26 cellular contexts compared by ENCODE assay signal in the genomic region with DNA sequence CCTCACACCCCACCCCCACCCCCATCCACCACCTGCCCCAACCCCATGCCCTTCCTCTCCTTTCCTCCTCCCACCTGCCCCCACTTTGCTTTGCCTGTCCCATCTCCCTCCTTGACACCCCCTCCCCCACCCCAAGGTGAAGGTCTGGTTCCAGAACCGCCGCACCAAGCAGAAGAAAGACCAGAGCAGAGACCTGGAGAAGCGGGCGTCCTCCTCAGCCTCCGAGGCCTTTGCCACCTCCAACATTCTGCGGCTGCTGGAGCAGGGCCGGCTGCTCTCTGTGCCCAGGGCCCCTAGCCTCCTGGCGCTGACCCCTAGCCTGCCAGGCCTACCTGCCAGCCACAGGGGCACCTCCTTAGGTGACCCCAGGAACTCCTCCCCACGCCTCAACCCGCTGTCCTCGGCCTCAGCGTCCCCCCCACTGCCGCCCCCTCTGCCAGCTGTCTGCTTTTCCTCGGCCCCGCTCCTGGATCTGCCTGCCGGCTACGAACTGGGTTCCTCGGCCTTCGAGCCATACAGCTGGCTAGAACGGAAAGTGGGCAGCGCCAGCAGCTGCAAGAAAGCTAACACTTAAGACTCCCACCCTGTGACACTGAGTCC. TPM values are rescaled to one million over a fixed set of nuclear protein-coding genes. Genes with fewer than 3 reads are reported as not detected.
DNase-seq lines count a peak whose midpoint lies in the region; ATAC-seq and TF ChIP-seq lines count a peak whose summit lies in the region.
"Had no signal": no experiment of that assay in that cellular context is flagged by ENCODE, and none has a peak within 500 bp of the region (broad histone marks: within the 10 kb centered on the region; RNA-seq: fewer than 3 reads in every experiment).

No MANE protein-coding gene starts in this region.

- no peak overlapping the region for H3K4ac ChIP-seq in neuronal stem cell (ENCODE audit: low read length)

- no CpG with 5 or more reads among the region's 21 CpGs for WGBS in neuronal stem cell (ENCODE audit: extremely low coverage in 2 of 2, insufficient read length in 2 of 2, insufficient replicate concordance in 1 of 2), 2 donors

- H3K9me3 ChIP-seq in neuronal stem cell (replicated peaks in 1 of 2; ENCODE audit: control insufficient read depth in 2 of 2, insufficient read depth in 1 of 2, low read depth in 1 of 2, low read length in 2 of 2), result no peaks in the 10 kb centered on the region
- H3K9me3 ChIP-seq in upper lobe of right lung, result no peaks in the 10 kb centered on the region
- H3K9me3 ChIP-seq: SJSA1 had no signal

- peak overlapping the region; percentile 8 for H2BK12ac ChIP-seq in neuronal stem cell (ENCODE audit: low read length)

- POLR2A ChIA-PET in activated CD8-positive, alpha-beta T cell treated with anti-CD3 and anti-CD28 coated beads, Interleukin-2, amount 10 ng/mL, durations not matched to agents 7 days and 5 days (lab: Charles Lee), result no interaction called here
- POLR2A ChIA-PET in activated CD8-positive, alpha-beta T cell treated with anti-CD3 and anti-CD28 coated beads for 36 hours (lab: Charles Lee), result interaction anchor here (1.2 kb wide), 1 partner anchor 35 kb away, joined by 3 read pairs; no protein-coding TSS in a partner anchor

- no peaks in the 10 kb centered on the region for H3K9me3 Mint-ChIP-seq in activated CD8-positive, alpha-beta T cell treated with anti-CD3 and anti-CD28 coated beads, Interleukin-2, amount 10 ng/mL, durations not matched to agents 7 days and 5 days (ENCODE audit: insufficient read depth)
- H3K9me3 Mint-ChIP-seq in activated CD8-positive, alpha-beta T cell treated with anti-CD3 and anti-CD28 coated beads for 36 hours, result no peaks in the 10 kb centered on the region
- no peaks in the 10 kb centered on the region for H3K9me3 Mint-ChIP-seq in stimulated activated effector memory CD8-positive, alpha-beta T cell treated with anti-CD3 and anti-CD28 coated beads, Interleukin-12 subunit alpha, Interleukin-12 subunit beta, amount 100 ng/mL, for 72 hours
- H3K9me3 Mint-ChIP-seq: CD8-positive, alpha-beta memory T cell; HFFc6 had no signal

- ATAC-seq in activated CD8-positive, alpha-beta T cell treated with anti-CD3 and anti-CD28 coated beads, Interleukin-2, amount 10 ng/mL, durations not matched to agents 7 days and 5 days, result no peak
- no peak for ATAC-seq in activated CD8-positive, alpha-beta T cell treated with anti-CD3 and anti-CD28 coated beads for 36 hours
- no peak for ATAC-seq in GM19023 (IDR thresholded peaks at IDR 0.05; ENCODE audit: unreplicated experiment)
- ATAC-seq in stimulated activated effector memory CD8-positive, alpha-beta T cell treated with anti-CD3 and anti-CD28 coated beads, Interleukin-12 subunit alpha, Interleukin-12 subunit beta, amount 100 ng/mL, for 72 hours, result no peak
- no peak for ATAC-seq in upper lobe of right lung
- ATAC-seq: Right ventricle myocardium inferior had no signal

- no peak overlapping the region for H2AFZ ChIP-seq in neuronal stem cell (ENCODE audit: low read length)

- H4K91ac ChIP-seq in neuronal stem cell (ENCODE audit: low read depth, low read length, poor library complexity), result no peak overlapping the region

- peak overlapping the region; percentile 43 for H2BK15ac ChIP-seq in neuronal stem cell (ENCODE audit: low read length)

- CTCF ChIA-PET in activated CD8-positive, alpha-beta T cell treated with anti-CD3 and anti-CD28 coated beads, Interleukin-2, amount 10 ng/mL, durations not matched to agents 7 days and 5 days (lab: Charles Lee), result interaction anchor here (2.2 kb wide), 1 partner anchor 16 kb away, joined by 11 read pairs; no protein-coding TSS in a partner anchor
- CTCF ChIA-PET in activated CD8-positive, alpha-beta T cell treated with anti-CD3 and anti-CD28 coated beads for 36 hours (lab: Charles Lee), result interaction anchor here (1.1 to 4.9 kb wide), 4 partner anchors 13 to 143 kb away, joined by 3 to 37 read pairs (median 6); partner anchors contain the start of gene FIGLA

- peak overlapping the region; percentile 61 for H3K23ac ChIP-seq in neuronal stem cell (ENCODE audit: low read depth, low read length, poor library complexity)

- H3K4me3 Mint-ChIP-seq in activated CD8-positive, alpha-beta T cell treated with anti-CD3 and anti-CD28 coated beads, Interleukin-2, amount 10 ng/mL, durations not matched to agents 7 days and 5 days, result no peak overlapping the region
- H3K4me3 Mint-ChIP-seq in activated CD8-positive, alpha-beta T cell treated with anti-CD3 and anti-CD28 coated beads for 36 hours, result no peak overlapping the region
- no peak overlapping the region for H3K4me3 Mint-ChIP-seq in stimulated activated effector memory CD8-positive, alpha-beta T cell treated with anti-CD3 and anti-CD28 coated beads, Interleukin-12 subunit alpha, Interleukin-12 subunit beta, amount 100 ng/mL, for 72 hours
- H3K4me3 Mint-ChIP-seq: CD8-positive, alpha-beta memory T cell; HFFc6 had no signal

- H4K8ac ChIP-seq in neuronal stem cell (ENCODE audit: low read depth, low read length), result no peak overlapping the region

- no peak overlapping the region for H2BK120ac ChIP-seq in neuronal stem cell (ENCODE audit: low read depth, low read length)

- H3K36me3 ChIP-seq in neuronal stem cell (replicated peaks in 1 of 2; ENCODE audit: control insufficient read depth in 2 of 2, insufficient read depth in 2 of 2, low read length in 2 of 2) (peaks cover 0 to 17% of the 10 kb centered on the region in 2 donors), upper lobe of right lung (no peaks in the 10 kb centered on the region)
- H3K36me3 ChIP-seq: SJSA1 had no signal

- no peak overlapping the region for H3K27ac Mint-ChIP-seq in activated CD8-positive, alpha-beta T cell treated with anti-CD3 and anti-CD28 coated beads, Interleukin-2, amount 10 ng/mL, durations not matched to agents 7 days and 5 days
- no peak overlapping the region for H3K27ac Mint-ChIP-seq in activated CD8-positive, alpha-beta T cell treated with anti-CD3 and anti-CD28 coated beads for 36 hours
- H3K27ac Mint-ChIP-seq in stimulated activated effector memory CD8-positive, alpha-beta T cell treated with anti-CD3 and anti-CD28 coated beads, Interleukin-12 subunit alpha, Interleukin-12 subunit beta, amount 100 ng/mL, for 72 hours, result no peak overlapping the region
- H3K27ac Mint-ChIP-seq: HFFc6 had no signal

- no peak overlapping the region for H2BK5ac ChIP-seq in neuronal stem cell (ENCODE audit: low read length)

- peak overlapping the region; percentile 20 for H3K18ac ChIP-seq in neuronal stem cell (ENCODE audit: low read length)

- no peak overlapping the region for H3K14ac ChIP-seq in neuronal stem cell (ENCODE audit: low read length)

- H3K4me2 ChIP-seq in neuronal stem cell (ENCODE audit: insufficient read depth, low read length, poor library complexity, severe bottlenecking), result no peak overlapping the region

- peaks cover 11% of the 10 kb centered on the region for H3K27me3 Mint-ChIP-seq in activated CD8-positive, alpha-beta T cell treated with anti-CD3 and anti-CD28 coated beads, Interleukin-2, amount 10 ng/mL, durations not matched to agents 7 days and 5 days (ENCODE audit: low read depth)
- H3K27me3 Mint-ChIP-seq in activated CD8-positive, alpha-beta T cell treated with anti-CD3 and anti-CD28 coated beads for 36 hours, result peaks cover 5% of the 10 kb centered on the region

- no peak overlapping the region for H3K9ac ChIP-seq in neuronal stem cell (ENCODE audit: low read depth, low read length, poor library complexity)

- H3K4me3 ChIP-seq in neuronal stem cell (ENCODE audit: low read length in 2 of 2), result no peak overlapping the region
- H3K4me3 ChIP-seq in upper lobe of right lung, result no peak overlapping the region
- H3K4me3 ChIP-seq: SJSA1 had no signal

- H3K27ac ChIP-seq in neuronal stem cell (replicated peaks; ENCODE audit: low read length), result no peak overlapping the region
- no peak overlapping the region for H3K27ac ChIP-seq in upper lobe of right lung
- H3K27ac ChIP-seq: SJSA1 had no signal

- peaks cover 5% of the 10 kb centered on the region for H3K4me1 Mint-ChIP-seq in activated CD8-positive, alpha-beta T cell treated with anti-CD3 and anti-CD28 coated beads, Interleukin-2, amount 10 ng/mL, durations not matched to agents 7 days and 5 days (ENCODE audit: low read depth)
- no peaks in the 10 kb centered on the region for H3K4me1 Mint-ChIP-seq in activated CD8-positive, alpha-beta T cell treated with anti-CD3 and anti-CD28 coated beads for 36 hours (ENCODE audit: low read depth)
- H3K4me1 Mint-ChIP-seq in stimulated activated effector memory CD8-positive, alpha-beta T cell treated with anti-CD3 and anti-CD28 coated beads, Interleukin-12 subunit alpha, Interleukin-12 subunit beta, amount 100 ng/mL, for 72 hours, result no peaks in the 10 kb centered on the region
- H3K4me1 Mint-ChIP-seq: CD8-positive, alpha-beta memory T cell had no signal

- TF ChIP-seq CTCF in activated CD8-positive, alpha-beta T cell treated with anti-CD3 and anti-CD28 coated beads for 36 hours (IDR thresholded peaks at IDR 0.05), result no peak
- TF ChIP-seq CTCF in upper lobe of right lung (IDR thresholded peaks at IDR 0.05), result no peak

- peak; percentile 15 for DNase-seq in activated CD8-positive, alpha-beta T cell treated with anti-CD3 and anti-CD28 coated beads, Interleukin-2, amount 10 ng/mL, durations not matched to agents 7 days and 5 days
- no peak for DNase-seq in activated CD8-positive, alpha-beta T cell treated with anti-CD3 and anti-CD28 coated beads for 36 hours
- DNase-seq in iPS-NIHi7 (ENCODE audit: extremely low spot score), result peak; percentile 4
- DNase-seq in neuronal stem cell (ENCODE audit: low spot score), result no peak
- DNase-seq in stimulated activated effector memory CD8-positive, alpha-beta T cell treated with anti-CD3 and anti-CD28 coated beads, Interleukin-12 subunit alpha, Interleukin-12 subunit beta, amount 100 ng/mL, for 72 hours (ENCODE audit: low spot score in 2 of 2), result no peak
- DNase-seq in upper lobe of right lung, result no peak
- DNase-seq: 8988T; AML-193; C1 segment of cervical spinal cord; Calu3; CD8-positive, alpha-beta memory T cell; H7; HFFc6; Kasumi-1; NCI-H1694; NCI-H2081; NCI-H2171; NCI-H345; NCI-H524 treated with DMSO at 0.1 percent for 48 hours; NCI-H82 had no signal

- H3K27me3 ChIP-seq in neuronal stem cell (ENCODE audit: control insufficient read depth in 3 of 3, insufficient read depth in 3 of 3, low read depth in 1 of 3, low read length in 3 of 3), result no peaks in the 10 kb centered on the region
- no peaks in the 10 kb centered on the region for H3K27me3 ChIP-seq in upper lobe of right lung

- H3K79me1 ChIP-seq in neuronal stem cell (ENCODE audit: low read depth, low read length), result no peaks in the 10 kb centered on the region

- H2AK5ac ChIP-seq in neuronal stem cell (ENCODE audit: low read depth, low read length), result peak overlapping the region; percentile 64

- intact Hi-C loops in activated CD8-positive, alpha-beta T cell treated with anti-CD3 and anti-CD28 coated beads for 36 hours (cut with micrococcal nuclease), result no loop called here
- intact Hi-C loops in upper lobe of right lung (cut with DNase I), result no loop called here

- H3K4me1 ChIP-seq in neuronal stem cell (ENCODE audit: control insufficient read depth in 2 of 2, insufficient read depth in 1 of 2, low read depth in 1 of 2, low read length in 2 of 2) (peaks cover 19 to 23% of the 10 kb centered on the region in 2 donors), upper lobe of right lung (no peaks in the 10 kb centered on the region)
- H3K4me1 ChIP-seq: SJSA1 had no signal

- H3K36me3 Mint-ChIP-seq in activated CD8-positive, alpha-beta T cell treated with anti-CD3 and anti-CD28 coated beads, Interleukin-2, amount 10 ng/mL, durations not matched to agents 7 days and 5 days (ENCODE audit: low read depth), result no peaks in the 10 kb centered on the region
- no peaks in the 10 kb centered on the region for H3K36me3 Mint-ChIP-seq in activated CD8-positive, alpha-beta T cell treated with anti-CD3 and anti-CD28 coated beads for 36 hours (ENCODE audit: low read depth)
- no peaks in the 10 kb centered on the region for H3K36me3 Mint-ChIP-seq in stimulated activated effector memory CD8-positive, alpha-beta T cell treated with anti-CD3 and anti-CD28 coated beads, Interleukin-12 subunit alpha, Interleukin-12 subunit beta, amount 100 ng/mL, for 72 hours
- H3K36me3 Mint-ChIP-seq: CD8-positive, alpha-beta memory T cell had no signal

RNA-seq across cellular contexts. Expression of gene ATP6V1B1, which starts 3.0 kb away (rescaled TPM):
- not detected for total RNA-seq in activated CD8-positive, alpha-beta T cell treated with anti-CD3 and anti-CD28 coated beads, Interleukin-2, amount 10 ng/mL, durations not matched to agents 7 days and 5 days
- not detected for total RNA-seq in activated CD8-positive, alpha-beta T cell treated with anti-CD3 and anti-CD28 coated beads for 36 hours
- 1.9 TPM for polyA plus RNA-seq in neuronal stem cell (2013, experiment 1 of 2)
- 2.3 TPM for polyA plus RNA-seq in neuronal stem cell (2013, experiment 2 of 2)
- total RNA-seq in upper lobe of right lung, result 2.1 TPM
- total RNA-seq: Calu3; CD8-positive, alpha-beta memory T cell; MCF 10A; OCI-LY7; Right ventricle myocardium inferior; SJSA1 had no signal
- polyA plus RNA-seq: CD8-positive, alpha-beta memory T cell had no signal

RNA-seq across cellular contexts. Expression of gene VAX2, which starts 32.4 kb away (rescaled TPM):
- total RNA-seq in activated CD8-positive, alpha-beta T cell treated with anti-CD3 and anti-CD28 coated beads, Interleukin-2, amount 10 ng/mL, durations not matched to agents 7 days and 5 days, result not detected
- not detected for total RNA-seq in activated CD8-positive, alpha-beta T cell treated with anti-CD3 and anti-CD28 coated beads for 36 hours
- polyA plus RNA-seq in neuronal stem cell (2013, experiment 1 of 2), result 2.1 TPM
- 2.4 TPM for polyA plus RNA-seq in neuronal stem cell (2013, experiment 2 of 2)
- 0.93 TPM for total RNA-seq in upper lobe of right lung
- total RNA-seq: Calu3; CD8-positive, alpha-beta memory T cell; H7; MCF 10A; OCI-LY7; SJSA1 had no signal
- polyA plus RNA-seq: CD8-positive, alpha-beta memory T cell had no signal

RNA-seq across cellular contexts. Expression of gene ANKRD53, which starts 45.7 kb away (rescaled TPM):
- not detected for total RNA-seq in activated CD8-positive, alpha-beta T cell treated with anti-CD3 and anti-CD28 coated beads, Interleukin-2, amount 10 ng/mL, durations not matched to agents 7 days and 5 days
- not detected for total RNA-seq in activated CD8-positive, alpha-beta T cell treated with anti-CD3 and anti-CD28 coated beads for 36 hours
- polyA plus RNA-seq in neuronal stem cell (2013, experiment 1 of 2), result 0.33 TPM
- 0.35 TPM for polyA plus RNA-seq in neuronal stem cell (2013, experiment 2 of 2)
- 0.38 TPM for total RNA-seq in upper lobe of right lung
- total RNA-seq: Calu3, Daoy, H7, MCF 10A, OCI-LY7, SJSA1 had no signal

Comparison
In these comparisons a context has a peak if more than half of its experiments do, and no peak if none do; other contexts are left out.
1. DNase-seq: peak in activated CD8-positive, alpha-beta T cell treated with anti-CD3 and anti-CD28 coated beads, Interleukin-2, amount 10 ng/mL, durations not matched to agents 7 days and 5 days (single experiment) and iPS-NIHi7 (single experiment); none in activated CD8-positive, alpha-beta T cell treated with anti-CD3 and anti-CD28 coated beads for 36 hours (single experiment), neuronal stem cell (single experiment), stimulated activated effector memory CD8-positive, alpha-beta T cell treated with anti-CD3 and anti-CD28 coated beads, Interleukin-12 subunit alpha, Interleukin-12 subunit beta, amount 100 ng/mL, for 72 hours (0 of 2) and upper lobe of right lung (single experiment).